In the genomic region with DNA sequence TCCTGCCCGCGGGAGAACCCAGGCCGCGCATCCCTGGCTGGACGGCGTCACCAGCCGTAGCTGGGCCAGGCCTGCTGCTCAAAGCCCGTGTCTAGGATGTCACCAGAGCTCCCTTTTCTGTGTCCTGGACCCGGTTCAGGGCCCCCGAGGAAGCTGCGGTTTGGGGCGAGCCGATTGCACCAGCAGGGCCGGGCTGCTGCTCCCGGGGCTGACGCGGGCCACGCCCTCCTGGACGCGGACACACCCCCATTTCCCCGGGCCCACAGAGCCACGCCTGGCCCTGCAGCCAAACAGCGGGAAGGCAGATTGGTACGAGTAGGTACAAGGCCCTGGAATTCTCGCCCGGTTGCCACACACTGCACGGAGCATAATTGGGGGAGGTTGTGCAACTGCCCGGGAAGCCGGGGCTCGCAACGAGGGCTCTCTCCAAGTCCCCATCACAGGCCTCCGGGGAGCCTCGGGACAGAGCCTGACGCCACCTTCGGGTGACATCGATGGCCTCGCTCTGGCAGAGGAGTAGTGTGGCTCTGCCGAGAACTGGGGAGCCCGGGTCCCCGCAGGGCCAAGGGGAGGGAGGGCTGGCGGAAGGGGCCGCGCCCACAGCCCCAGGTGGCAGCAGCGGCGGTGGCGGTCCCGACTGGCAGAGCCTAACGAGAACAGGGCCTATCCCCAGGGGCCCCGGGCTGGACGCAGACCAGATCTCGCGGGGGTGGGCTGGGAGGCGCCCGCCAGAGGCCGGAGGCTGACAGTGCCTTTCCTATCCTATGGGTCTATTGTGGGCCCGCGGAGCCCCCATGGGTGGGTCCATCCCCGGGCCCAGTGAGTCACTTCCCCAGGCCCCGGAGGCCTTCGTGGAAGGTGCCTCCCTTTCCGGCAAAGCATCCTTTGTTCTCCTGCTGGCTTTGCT, we compare ENCODE assay signal across 8 cellular contexts. TPM values are rescaled to one million over a fixed set of nuclear protein-coding genes. Genes with fewer than 3 reads are reported as not detected.
DNase-seq lines count a peak whose midpoint lies in the region; ATAC-seq and TF ChIP-seq lines count a peak whose summit lies in the region.

No MANE protein-coding gene starts in this region.

- TF ChIP-seq POLR2A in testis (IDR thresholded peaks at IDR 0.05), result no peak

- ATAC-seq in GM19372 (IDR thresholded peaks at IDR 0.05; ENCODE audit: low read depth, unreplicated experiment), result peak; percentile 66
- peak; percentile 75 to 83 for ATAC-seq in naive thymus-derived CD8-positive, alpha-beta T cell
- no peak for ATAC-seq in GM21526 (IDR thresholded peaks at IDR 0.05; ENCODE audit: low FRiP score, unreplicated experiment)

- DNase-seq in NCI-H69 (lab: John Stamatoyannopoulos, UW) (peak; percentile 83), fibroblast of mammary gland (ENCODE audit: low read depth) (peak; percentile 35), testis (peak; percentile 64), superior temporal gyrus (ENCODE audit: extremely low spot score) (no peak)
- DNase-seq in activated T-cell treated with anti-CD3 and anti-CD28 coated beads, Interleukin-2, amount 50 U/mL, for 1 hour, result peak; percentile 57
- peak in 9 of 10 donors; percentile 7 to 62 (median 27) for DNase-seq in naive thymus-derived CD8-positive, alpha-beta T cell

- POLR2A ChIA-PET in naive thymus-derived CD8-positive, alpha-beta T cell (lab: Charles Lee), result no interaction called here

- peak overlapping the region; percentile 54 to 85 (median 76) for H3K4me3 Mint-ChIP-seq in naive thymus-derived CD8-positive, alpha-beta T cell

- H3K27ac Mint-ChIP-seq in naive thymus-derived CD8-positive, alpha-beta T cell, result no peak overlapping the region

- H3K4me1 Mint-ChIP-seq in naive thymus-derived CD8-positive, alpha-beta T cell, result peaks cover 5 to 40% (median 15%) of the 10 kb centered on the region in 4 donors

- peaks cover 8% of the 10 kb centered on the region for H3K4me1 ChIP-seq in testis

- peak overlapping the region in 1 of 2 donors; percentile 0 for H3K27ac ChIP-seq in testis

- H3K9me3 ChIP-seq in testis, result no peaks in the 10 kb centered on the region

- no peaks in the 10 kb centered on the region for H3K9me3 Mint-ChIP-seq in naive thymus-derived CD8-positive, alpha-beta T cell

- intact Hi-C loops in testis (cut with DNase I; ENCODE audit: low total_unique reads), result no loop called here

- TF ChIP-seq CTCF in fibroblast of mammary gland (conservative IDR thresholded peaks at IDR 0.05; ENCODE audit: control insufficient read depth, insufficient read depth, low read depth, low read length) (no peak), testis (IDR thresholded peaks at IDR 0.05) (no peak)

- H3K27me3 Mint-ChIP-seq in naive thymus-derived CD8-positive, alpha-beta T cell, result peaks cover 3 to 25% (median 8%) of the 10 kb centered on the region in 5 donors

- 0 to 6% methylated on average over 2 to 61 of the region's 61 CpGs for WGBS in testis, 2 donors

- no peaks in the 10 kb centered on the region for H3K36me3 Mint-ChIP-seq in naive thymus-derived CD8-positive, alpha-beta T cell

- H3K36me3 ChIP-seq in testis (ENCODE audit: low read depth, missing control alignments), result no peaks in the 10 kb centered on the region

- H3K4me3 ChIP-seq in fibroblast of mammary gland (ENCODE audit: control insufficient read depth, low read depth, low read length) (peak overlapping the region; percentile 19), testis (peak overlapping the region; percentile 29 to 51)

- no peaks in the 10 kb centered on the region for H3K27me3 ChIP-seq in testis

RNA-seq across cellular contexts. Expression of gene KCTD15, which starts 23.5 kb away (rescaled TPM):
- under 1 TPM; 0.16 to 0.21 TPM for total RNA-seq in naive thymus-derived CD8-positive, alpha-beta T cell
- not detected for polyA plus RNA-seq in naive thymus-derived CD8-positive, alpha-beta T cell
- 100 to 1,000 TPM in 1 of 2 donors, 10 to 100 TPM in 1; 61.9 to 110 TPM for total RNA-seq in testis
- polyA plus RNA-seq in testis (ENCODE audit: insufficient read depth, low read depth, low replicate concordance), result 26.3 TPM

Comparison
In these comparisons a context has a peak if more than half of its experiments do, and no peak if none do; other contexts are left out.
1. RNA of gene KCTD15, which starts 23.5 kb away (total RNA-seq): 61.9 to 110 TPM in testis; 0.16 to 0.21 TPM in naive thymus-derived CD8-positive, alpha-beta T cell; every median in the first group is over 10 times any median in the second.